11 cellular contexts compared by ENCODE assay signal in genomic region chr15:44101944-44102343, GRCh38.
A peak's percentile ranks its signal among the peaks of the same experiment; 100 is the strongest.
DNase-seq lines count a peak whose midpoint lies in the region; ATAC-seq and TF ChIP-seq lines count a peak whose summit lies in the region.
"Had no signal": no experiment of that assay in that cellular context is flagged by ENCODE, and none has a peak within 500 bp of the region (broad histone marks: within the 10 kb centered on the region; RNA-seq: fewer than 3 reads in every experiment).

No MANE protein-coding gene starts in this region.

- CTCF ChIA-PET in CD8-positive, alpha-beta T cell (lab: Charles Lee), result no interaction called here

- H3K4me2 ChIP-seq in osteoblast (ENCODE audit: insufficient read depth, low read length), result peak overlapping the region; percentile 73

- no peak overlapping the region for H3K27ac Mint-ChIP-seq in CD8-positive, alpha-beta T cell
- H3K27ac Mint-ChIP-seq: activated naive CD8-positive, alpha-beta T cell had no signal

- no peaks in the 10 kb centered on the region for H4K20me1 ChIP-seq in osteoblast (ENCODE audit: insufficient read depth, low read length)

- WGBS in adrenal gland, 4 donors, result 83 to 96% (median 93%) methylated on average over 1 of the region's 1 CpG

- intact Hi-C loops in CD8-positive, alpha-beta T cell (cut with DNase I, micrococcal nuclease), result loop anchor here in 1 of 2 experiments (10.0 kb wide), 1 partner anchor 403 kb away; no protein-coding TSS in a partner anchor
- intact Hi-C loops in adrenal gland (cut with DNase I), result no loop called here

- no peaks in the 10 kb centered on the region for H3K4me1 Mint-ChIP-seq in CD8-positive, alpha-beta T cell (ENCODE audit: low read depth)

- no peak overlapping the region for H3K4me3 Mint-ChIP-seq in CD8-positive, alpha-beta T cell
- H3K4me3 Mint-ChIP-seq: activated naive CD8-positive, alpha-beta T cell had no signal

- H3K36me3 Mint-ChIP-seq in CD8-positive, alpha-beta T cell, result no peaks in the 10 kb centered on the region
- H3K36me3 Mint-ChIP-seq: activated naive CD8-positive, alpha-beta T cell had no signal

- H3K27me3 ChIP-seq in RWPE2 (ENCODE audit: insufficient read depth, poor library complexity, severe bottlenecking), result no peaks in the 10 kb centered on the region
- H3K27me3 ChIP-seq in osteoblast (ENCODE audit: insufficient read depth, low read length), result no peaks in the 10 kb centered on the region
- no peaks in the 10 kb centered on the region for H3K27me3 ChIP-seq in CD8-positive, alpha-beta T cell (ENCODE audit: insufficient read depth, low read length)
- no peaks in the 10 kb centered on the region for H3K27me3 ChIP-seq in adrenal gland

- H3K27ac ChIP-seq in RWPE2 (ENCODE audit: poor library complexity, severe bottlenecking), result peak overlapping the region; percentile 94
- peak overlapping the region; percentile 90 for H3K27ac ChIP-seq in osteoblast (ENCODE audit: low read depth, low read length)
- H3K27ac ChIP-seq in CD8-positive, alpha-beta T cell (ENCODE audit: low read depth, low read length), result no peak overlapping the region
- H3K27ac ChIP-seq in adrenal gland, result no peak overlapping the region

- TF ChIP-seq POLR2A in adrenal gland (IDR thresholded peaks at IDR 0.05), result no peak

- H3K9me3 Mint-ChIP-seq in CD8-positive, alpha-beta T cell, result no peaks in the 10 kb centered on the region

- H3K4me1 ChIP-seq in RWPE2 (ENCODE audit: insufficient read depth, poor library complexity, severe bottlenecking) (peaks cover 36% of the 10 kb centered on the region), osteoblast (ENCODE audit: insufficient read depth, low read length) (peaks cover 32% of the 10 kb centered on the region), adrenal gland (replicated peaks in 1 of 2) (peaks cover 5 to 8% of the 10 kb centered on the region in 2 donors)
- H3K4me1 ChIP-seq in CD8-positive, alpha-beta T cell (ENCODE audit: insufficient read depth, low read length), result no peaks in the 10 kb centered on the region

- H3K9me3 ChIP-seq in RWPE2 (ENCODE audit: severe bottlenecking) (no peaks in the 10 kb centered on the region), osteoblast (ENCODE audit: low read depth, low read length) (no peaks in the 10 kb centered on the region), adrenal gland (replicated peaks in 1 of 3) (no peaks in the 10 kb centered on the region)
- no peaks in the 10 kb centered on the region for H3K9me3 ChIP-seq in CD8-positive, alpha-beta T cell (ENCODE audit: low read length)

- H2AFZ ChIP-seq in osteoblast (ENCODE audit: low read length), result no peak overlapping the region

- H3K27me3 Mint-ChIP-seq in CD8-positive, alpha-beta T cell (ENCODE audit: low read depth), result peaks cover 19% of the 10 kb centered on the region

- H3K4me3 ChIP-seq in RWPE2 (ENCODE audit: severe bottlenecking) (no peak overlapping the region), epithelial cell of esophagus (ENCODE audit: low read length) (no peak overlapping the region), osteoblast (ENCODE audit: insufficient read depth, low read length) (no peak overlapping the region), adrenal gland (no peak overlapping the region)
- no peak overlapping the region for H3K4me3 ChIP-seq in CD8-positive, alpha-beta T cell (ENCODE audit: low read depth, low read length)

- DNase-seq in GM03348 (ENCODE audit: low spot score) (peak; percentile 67), RWPE2 (ENCODE audit: low spot score) (no peak), epithelial cell of esophagus (ENCODE audit: low read depth) (peak; percentile 70), osteoblast (ENCODE audit: insufficient read length, low spot score, missing footprints) (peak; percentile 14), adrenal gland (no peak), DMS53 treated with DMSO at 0.1 percent for 48 hours (lab: John Stamatoyannopoulos, UW; ENCODE audit: unreplicated experiment) (no peak)
- DNase-seq in CD8-positive, alpha-beta T cell, result no peak
- DNase-seq: NCI-H526; stimulated activated CD4-positive, alpha-beta T cell treated with anti-CD3 and anti-CD28 coated beads, Interleukin-12 subunit alpha, Interleukin-12 subunit beta, amount 100 ng/mL, for 4 hours had no signal

- POLR2A ChIA-PET in CD8-positive, alpha-beta T cell (lab: Charles Lee), result no interaction called here

- H3K79me2 ChIP-seq in osteoblast (ENCODE audit: insufficient read depth, low read length), result peaks cover 11% of the 10 kb centered on the region

- ATAC-seq in RWPE2 (ENCODE audit: low read depth) (peak; percentile 85), HG03025 (IDR thresholded peaks at IDR 0.05; ENCODE audit: low FRiP score, unreplicated experiment) (no peak)
- ATAC-seq in CD8-positive, alpha-beta T cell, result no peak

- TF ChIP-seq CTCF in RWPE2 (IDR thresholded peaks at IDR 0.05; ENCODE audit: poor library complexity, severe bottlenecking) (no peak), epithelial cell of esophagus (IDR thresholded peaks at IDR 0.05; ENCODE audit: insufficient read depth, low read depth, low read length, missing control alignments) (no peak), osteoblast (IDR thresholded peaks at IDR 0.05; ENCODE audit: extremely low read depth, low read depth, low read length) (no peak), adrenal gland (IDR thresholded peaks at IDR 0.05) (no peak)
- TF ChIP-seq CTCF in CD8-positive, alpha-beta T cell (IDR thresholded peaks at IDR 0.05), result no peak

- H3K36me3 ChIP-seq in RWPE2 (ENCODE audit: low read depth) (no peaks in the 10 kb centered on the region), osteoblast (ENCODE audit: insufficient read depth, low read length) (no peaks in the 10 kb centered on the region), adrenal gland (replicated peaks in 1 of 2) (no peaks in the 10 kb centered on the region)
- no peaks in the 10 kb centered on the region for H3K36me3 ChIP-seq in CD8-positive, alpha-beta T cell (ENCODE audit: insufficient read depth, low read length)

Comparison
In these comparisons a context has a peak if more than half of its experiments do, and no peak if none do; other contexts are left out.
1. DNase-seq: peak in GM03348 (single experiment), epithelial cell of esophagus (single experiment) and osteoblast (single experiment); none in RWPE2 (single experiment), CD8-positive, alpha-beta T cell (0 of 7), adrenal gland (0 of 7) and DMS53 treated with DMSO at 0.1 percent for 48 hours (single experiment).
2. H3K27ac ChIP-seq: peak in RWPE2 (single experiment) and osteoblast (single experiment); none in CD8-positive, alpha-beta T cell (single experiment) and adrenal gland (0 of 5).